In genomic region chr2:26901326-26902183, GRCh38 we compare ENCODE assay signal across 1 cellular context.
A peak's percentile ranks its signal among the peaks of the same experiment; 100 is the strongest.
TF ChIP-seq lines count a peak whose summit lies in the region.

No MANE protein-coding gene starts in this region.

TF ChIP-seq in H1, 55 proteins besides CTCF, POLR2A, EP300 and RAD21:
- TF ChIP-seq TEAD4 (IDR thresholded peaks at IDR 0.05; ENCODE audit: low read depth, low read length): 0 out of 2 replicates have a peak, but pooled peaks have one; percentile 28
- 0 out of 2 replicates have a peak, but pooled peaks have one; percentile 10 for TF ChIP-seq MAX (IDR thresholded peaks at IDR 0.05)
- no peak for TF ChIP-seq TCF12 (IDR thresholded peaks at IDR 0.05; ENCODE audit: low read depth, low read length)
- TF ChIP-seq CHD7 (IDR thresholded peaks at IDR 0.05; ENCODE audit: insufficient replicate concordance, low read length): no peak
- 0 out of 4 replicates have a peak, but pooled peaks of 1 of the 2 experiments have one; percentile 26 for TF ChIP-seq SIN3A (conservative IDR thresholded peaks at IDR 0.05 in 1 of 2, IDR thresholded peaks at IDR 0.05 in 1 of 2; ENCODE audit: low read depth in 1 of 2, low read length in 2 of 2)
